ENCODE assay signal across 8 cellular contexts in the genomic region with DNA sequence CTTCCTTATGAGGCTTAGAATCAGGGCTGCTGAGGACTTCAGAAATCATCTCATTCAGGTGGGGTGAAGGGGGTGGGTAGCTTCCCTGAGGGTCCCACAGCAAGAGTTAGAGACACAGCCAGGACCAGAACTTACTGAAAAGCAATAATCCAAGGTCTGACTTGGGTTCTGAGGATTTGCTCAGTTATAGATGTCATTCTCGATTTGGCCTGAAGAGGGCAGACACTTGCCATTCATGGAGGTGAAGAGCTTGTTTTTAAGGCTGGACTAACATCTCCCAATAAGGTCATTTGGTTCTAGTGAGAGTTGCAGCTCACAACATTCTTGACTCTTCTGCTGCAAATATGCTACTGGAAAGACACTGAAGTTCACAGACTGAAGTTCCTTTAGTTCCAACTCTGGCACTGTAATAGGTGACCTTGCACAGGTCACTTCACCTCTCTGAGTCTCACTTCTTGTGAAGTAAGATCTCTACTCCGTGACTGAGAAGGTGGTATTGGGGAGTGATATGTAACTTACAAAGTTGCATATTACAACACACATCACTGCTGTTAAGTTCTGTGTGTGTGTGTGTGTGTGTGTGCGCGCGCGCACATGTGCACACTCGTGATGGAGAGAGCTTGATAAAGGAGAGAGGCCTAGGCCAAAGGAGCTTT.
DNase-seq lines count a peak whose midpoint lies in the region; ATAC-seq, FAIRE-seq and TF ChIP-seq lines count a peak whose summit lies in the region.

No MANE protein-coding gene starts in this region.

- H3K4me1 ChIP-seq in pancreas = no peaks in the 10 kb centered on the region

- H3K27me3 ChIP-seq in WERI-Rb-1 (ENCODE audit: insufficient read depth, low read depth, severe bottlenecking) (no peaks in the 10 kb centered on the region), pancreas (no peaks in the 10 kb centered on the region)

- peak; percentile 76 for TF ChIP-seq CTCF in WERI-Rb-1 (IDR thresholded peaks at IDR 0.05; ENCODE audit: low read depth, low read length)
- peak; percentile 54 to 80 (median 64) for TF ChIP-seq CTCF in pancreas (IDR thresholded peaks at IDR 0.05)

- H3K36me3 ChIP-seq in WERI-Rb-1 (no peaks in the 10 kb centered on the region), pancreas (peaks cover 0 to 4% (median 0%) of the 10 kb centered on the region in 3 donors)

- H3K27ac ChIP-seq in WERI-Rb-1 = no peak overlapping the region
- no peak overlapping the region for H3K27ac ChIP-seq in pancreas

- ATAC-seq in GM18520 (IDR thresholded peaks at IDR 0.05; ENCODE audit: unreplicated experiment) = peak; percentile 49
- ATAC-seq in HG02973 (IDR thresholded peaks at IDR 0.05; ENCODE audit: unreplicated experiment) = peak; percentile 81
- peak; percentile 80 to 94 (median 87) for ATAC-seq in pancreas

- FAIRE-seq in pancreas (lab: Jason Lieb, UNC) = no peak

- intact Hi-C loops in pancreas (cut with DNase I) = loop anchor here (5.0 to 10.0 kb wide), 2 partner anchors 202 to 205 kb away; no protein-coding TSS in a partner anchor

- 37 to 40% methylated on average over 7 of the region's 7 CpGs for WGBS in pancreas, 2 donors

- DNase-seq in COLO668 (lab: John Stamatoyannopoulos, UW; ENCODE audit: unreplicated experiment) = peak; percentile 72
- peak; percentile 29 for DNase-seq in NCI-H2107 (lab: John Stamatoyannopoulos, UW)
- peak; percentile 42 for DNase-seq in WERI-Rb-1
- DNase-seq in foreskin melanocyte = peak; percentile 68
- DNase-seq in pancreas = peak in 2 of 6 donors; percentile 40 to 56
- DNase-seq in T-helper 9 cell = no peak

- no peaks in the 10 kb centered on the region for H3K9me3 ChIP-seq in WERI-Rb-1 (ENCODE audit: severe bottlenecking)
- no peaks in the 10 kb centered on the region for H3K9me3 ChIP-seq in pancreas

- H3K4me3 ChIP-seq in WERI-Rb-1 (ENCODE audit: low read depth, low read length) = no peak overlapping the region
- no peak overlapping the region for H3K4me3 ChIP-seq in pancreas
